Comparison of ENCODE assay signal across 12 cellular contexts in the genomic region with DNA sequence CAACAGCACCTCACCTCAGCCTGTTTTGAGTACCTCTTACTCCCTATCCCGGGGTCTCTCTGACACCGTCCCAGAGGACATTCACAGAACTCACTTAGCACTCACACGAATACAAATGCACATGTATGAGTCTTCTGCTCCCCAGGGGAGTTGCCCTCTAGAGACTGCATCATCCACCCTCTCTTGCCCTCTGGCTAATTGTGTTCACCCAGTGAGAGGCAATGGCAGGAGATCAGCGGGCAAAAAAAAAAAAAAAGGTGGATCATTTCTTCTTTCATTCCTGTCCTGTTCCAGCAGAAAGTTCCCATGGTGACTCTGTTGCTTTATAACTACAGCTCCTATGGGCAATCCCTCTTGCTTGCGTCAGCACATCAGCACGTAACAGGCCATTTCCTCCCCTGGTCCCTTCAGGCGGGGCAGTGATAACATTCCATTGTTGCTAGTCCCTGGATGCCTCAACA. TPM values are rescaled to one million over a fixed set of nuclear protein-coding genes. Genes with fewer than 3 reads are reported as not detected.
DNase-seq lines count a peak whose midpoint lies in the region; ATAC-seq and TF ChIP-seq lines count a peak whose summit lies in the region.
"Had no signal": no experiment of that assay in that cellular context is flagged by ENCODE, and none has a peak within 500 bp of the region (broad histone marks: within the 10 kb centered on the region; RNA-seq: fewer than 3 reads in every experiment).

No MANE protein-coding gene starts in this region.

- dilution Hi-C loops in mammary epithelial cell (cut with HindIII; ENCODE audit: low sequenced_read_pairs) = no loop called here

- ATAC-seq in HG03432 (IDR thresholded peaks at IDR 0.05; ENCODE audit: unreplicated experiment) (peak; percentile 42), GM21529 (IDR thresholded peaks at IDR 0.05; ENCODE audit: unreplicated experiment) (no peak)
- no peak for ATAC-seq in stimulated activated naive CD8-positive, alpha-beta T cell treated with anti-CD3 and anti-CD28 coated beads, Interleukin-15, Interleukin-2, amounts not matched to agents 100 U/mL and 50 U/mL, for 24 hours

- CTCF ChIA-PET in mammary epithelial cell (lab: Charles Lee; ENCODE audit: low non-redundant PET) = no interaction called here

- H3K27ac ChIP-seq in ACC112 (ENCODE audit: low read depth, low read length) (peak overlapping the region; percentile 33; the same call in 1 of the 2 replicates), mammary epithelial cell (ENCODE audit: insufficient read depth, low read depth, low read length) (peak overlapping the region; percentile 95)

- H2AFZ ChIP-seq in ACC112 (ENCODE audit: low read length, unreplicated experiment) (no peak overlapping the region), mammary epithelial cell (ENCODE audit: low read depth, low read length) (peak overlapping the region; percentile 79)

- H4K20me1 ChIP-seq in mammary epithelial cell (ENCODE audit: insufficient read depth, low read length) = no peaks in the 10 kb centered on the region

- in situ Hi-C loops in mammary epithelial cell (cut with MboI; ENCODE audit: low sequenced_read_pairs in 2 of 2) = no loop called here

- TF ChIP-seq CTCF in mammary epithelial cell (conservative IDR thresholded peaks at IDR 0.05 in 1 of 2, IDR thresholded peaks at IDR 0.05 in 1 of 2; ENCODE audit: extremely low read depth in 1 of 2, insufficient read depth in 1 of 2, low read depth in 1 of 2, low read length in 2 of 2) = no peak

- H3K9ac ChIP-seq in mammary epithelial cell (ENCODE audit: insufficient read depth, low read length) = peak overlapping the region; percentile 64

- intact Hi-C loops in mammary epithelial cell (cut with micrococcal nuclease) = loop anchor here (1.0 to 5.0 kb wide), 3 partner anchors 24 to 569 kb away; a partner anchor contains a TSS

- H3K4me3 ChIP-seq in ACC112 (ENCODE audit: low read depth, low read length) (no peak overlapping the region), mammary epithelial cell (replicated peaks in 1 of 3; ENCODE audit: insufficient read depth in 1 of 3, low read depth in 2 of 3, low read length in 3 of 3) (no peak overlapping the region)

- H3K9me3 ChIP-seq in mammary epithelial cell (replicated peaks; ENCODE audit: insufficient read depth, low read length) = no peaks in the 10 kb centered on the region
- H3K9me3 ChIP-seq: BE2C had no signal

- no TSS peak for BruUV-seq in mammary epithelial cell (replicated peaks; lab: Mats Ljungman, UMichigan)

- H3K27me3 ChIP-seq in ACC112 (ENCODE audit: insufficient read depth, low read length) (no peaks in the 10 kb centered on the region), mammary epithelial cell (ENCODE audit: insufficient read depth, low read length) (no peaks in the 10 kb centered on the region)
- H3K27me3 ChIP-seq: BE2C had no signal

- H3K4me2 ChIP-seq in mammary epithelial cell (ENCODE audit: insufficient read depth, low read depth, low read length) = peak overlapping the region; percentile 48

- H3K36me3 ChIP-seq in ACC112 (ENCODE audit: insufficient read depth, low read length) (no peaks in the 10 kb centered on the region), mammary epithelial cell (ENCODE audit: insufficient read depth, low read length) (no peaks in the 10 kb centered on the region)
- H3K36me3 ChIP-seq: BE2C had no signal

- peak; percentile 96 for DNase-seq in mammary epithelial cell
- DNase-seq in left kidney (ENCODE audit: low read depth, low spot score) = peak; percentile 43
- no peak for DNase-seq in Kasumi-1 (lab: John Stamatoyannopoulos, UW)
- no peak for DNase-seq in stimulated activated naive CD8-positive, alpha-beta T cell treated with anti-CD3 and anti-CD28 coated beads, Interleukin-15, Interleukin-2, amounts not matched to agents 100 U/mL and 50 U/mL, for 24 hours
- no peak for DNase-seq in NCI-H82 (lab: John Stamatoyannopoulos, UW)
- DNase-seq: activated CD4-positive, CD25-positive, alpha-beta regulatory T cell treated with anti-CD3 and anti-CD28 coated beads, Interleukin-2, amount 50 U/mL, for 72 hours; activated effector memory CD4-positive, alpha-beta T cell treated with Interleukin-2 at 50 U/mL for 16 hours; BE2C; NCI-H2081 treated with DMSO at 0.1 percent for 48 hours had no signal

- peaks cover 21% of the 10 kb centered on the region for H3K4me1 ChIP-seq in ACC112 (ENCODE audit: control insufficient read depth, insufficient read depth, low read length, unreplicated experiment)
- H3K4me1 ChIP-seq in mammary epithelial cell (ENCODE audit: insufficient read depth, low read length) = peaks cover 31% of the 10 kb centered on the region
- H3K4me1 ChIP-seq: BE2C had no signal

- WGBS in mammary epithelial cell (ENCODE audit: low coverage, missing lambda C conversion rate) = 21% methylated on average over 7 of the region's 7 CpGs

- H3K79me2 ChIP-seq in ACC112 (ENCODE audit: control insufficient read depth, insufficient read depth, low read length, unreplicated experiment) (no peaks in the 10 kb centered on the region), mammary epithelial cell (ENCODE audit: insufficient read depth, low read length) (no peaks in the 10 kb centered on the region)

RNA-seq across cellular contexts. Expression of a gene that starts 23.6 kb away (rescaled TPM):
- 10 to 100 TPM; 42.0 to 64.9 TPM for total RNA-seq in mammary epithelial cell
- 32.7 TPM for polyA plus RNA-seq in mammary epithelial cell
- polyA minus RNA-seq in mammary epithelial cell = 24.5 TPM

Comparison
In these comparisons a context has a peak if more than half of its experiments do, and no peak if none do; other contexts are left out.
1. DNase-seq: peak in mammary epithelial cell (single experiment) and left kidney (single experiment); none in Kasumi-1 (0 of 2), stimulated activated naive CD8-positive, alpha-beta T cell treated with anti-CD3 and anti-CD28 coated beads, Interleukin-15, Interleukin-2, amounts not matched to agents 100 U/mL and 50 U/mL, for 24 hours (single experiment) and NCI-H82 (single experiment).